12 cellular contexts compared by ENCODE assay signal in genomic region chr4:7806724-7807123, GRCh38.
A peak's percentile ranks its signal among the peaks of the same experiment; 100 is the strongest.
DNase-seq lines count a peak whose midpoint lies in the region; ATAC-seq, FAIRE-seq and TF ChIP-seq lines count a peak whose summit lies in the region.
"Had no signal": no experiment of that assay in that cellular context is flagged by ENCODE, and none has a peak within 500 bp of the region (broad histone marks: within the 10 kb centered on the region; RNA-seq: fewer than 3 reads in every experiment).

No MANE protein-coding gene starts in this region.

- H3K9ac ChIP-seq in astrocyte (ENCODE audit: low read length), result peak overlapping the region; percentile 71

- H3K27ac Mint-ChIP-seq in astrocyte (ENCODE audit: unreplicated experiment) (peak overlapping the region; percentile 56), neural crest cell (ENCODE audit: unreplicated experiment) (peak overlapping the region; percentile 97)
- H3K27ac Mint-ChIP-seq: activated CD8-positive, alpha-beta memory T cell treated with anti-CD3 and anti-CD28 coated beads, Interleukin-2, amount 10 ng/mL, durations not matched to agents 7 days and 5 days; stimulated activated memory B cell treated with anti-CD40 and anti-IgM and Interleukin-4, amounts not matched to agents 10 μg/mL and 1 μg/mL and 100 μg/mL, for 72 hours had no signal

- H3K4me1 ChIP-seq in astrocyte (ENCODE audit: insufficient read depth, low read length), result peaks cover 41% of the 10 kb centered on the region
- peaks cover 0 to 72% (median 40%) of the 10 kb centered on the region in 12 donors for H3K4me1 ChIP-seq in heart left ventricle
- peaks cover 16 to 66% (median 36%) of the 10 kb centered on the region in 4 donors for H3K4me1 ChIP-seq in transverse colon

- peak overlapping the region; percentile 58 for H3K4me2 ChIP-seq in astrocyte (ENCODE audit: low read length)

- no peaks in the 10 kb centered on the region for H3K27me3 Mint-ChIP-seq in astrocyte (ENCODE audit: low read depth, unreplicated experiment)
- H3K27me3 Mint-ChIP-seq in neural crest cell (ENCODE audit: low read depth), result no peaks in the 10 kb centered on the region
- H3K27me3 Mint-ChIP-seq: activated CD8-positive, alpha-beta memory T cell treated with anti-CD3 and anti-CD28 coated beads, Interleukin-2, amount 10 ng/mL, durations not matched to agents 7 days and 5 days had no signal

- H3K36me3 ChIP-seq in astrocyte (ENCODE audit: insufficient read depth, low read length) (peaks cover 50% of the 10 kb centered on the region), heart left ventricle (peaks cover 0 to 13% (median 0%) of the 10 kb centered on the region in 9 donors), transverse colon (no peaks in the 10 kb centered on the region)

- H3K4me3 ChIP-seq in astrocyte (ENCODE audit: insufficient read depth, low read depth, low read length) (no peak overlapping the region), heart left ventricle (no peak overlapping the region), transverse colon (no peak overlapping the region)

- H4K20me1 ChIP-seq in astrocyte (ENCODE audit: insufficient read depth, low read length), result peaks cover 3% of the 10 kb centered on the region

- FAIRE-seq in astrocyte (lab: Jason Lieb, UNC), result no peak

- in situ Hi-C loops in transverse colon (cut with MboI; ENCODE audit: low pct_ligation_motif_present in 1 of 4, low pct_unique_long_range_greater_than_20kb in 1 of 4, low sequenced_read_pairs in 3 of 4), result loop anchor here in 2 of 4 donors (10.0 kb wide), 1 partner anchor 178 kb away; no protein-coding TSS in a partner anchor

- H3K4me3 Mint-ChIP-seq in astrocyte (ENCODE audit: unreplicated experiment) (no peak overlapping the region), neural crest cell (peak overlapping the region; percentile 31)
- H3K4me3 Mint-ChIP-seq: activated CD8-positive, alpha-beta memory T cell treated with anti-CD3 and anti-CD28 coated beads, Interleukin-2, amount 10 ng/mL, durations not matched to agents 7 days and 5 days; stimulated activated memory B cell treated with anti-CD40 and anti-IgM and Interleukin-4, amounts not matched to agents 10 μg/mL and 1 μg/mL and 100 μg/mL, for 72 hours had no signal

- no peak for TF ChIP-seq EP300 in transverse colon (IDR thresholded peaks at IDR 0.05; ENCODE audit: low read depth)

- H3K9me3 ChIP-seq in astrocyte (ENCODE audit: insufficient read depth, low read depth, low read length), result peaks cover 12% of the 10 kb centered on the region
- no peaks in the 10 kb centered on the region for H3K9me3 ChIP-seq in heart left ventricle
- H3K9me3 ChIP-seq in transverse colon, result no peaks in the 10 kb centered on the region

- TF ChIP-seq POLR2A in heart left ventricle (IDR thresholded peaks at IDR 0.05) (no peak), transverse colon (IDR thresholded peaks at IDR 0.05) (no peak)

- H3K27ac ChIP-seq in astrocyte (ENCODE audit: low read depth, low read length) (peak overlapping the region; percentile 82), heart left ventricle (peak overlapping the region; percentile 61 to 92 (median 85)), transverse colon (peak overlapping the region; percentile 66 to 85 (median 81))

- ATAC-seq in heart left ventricle, result no peak
- ATAC-seq: activated CD8-positive, alpha-beta memory T cell treated with anti-CD3 and anti-CD28 coated beads, Interleukin-2, amount 10 ng/mL, durations not matched to agents 7 days and 5 days; stimulated activated memory B cell treated with anti-CD40 and anti-IgM and Interleukin-4, amounts not matched to agents 10 μg/mL and 1 μg/mL and 100 μg/mL, for 72 hours had no signal

- no peak overlapping the region for H2AFZ ChIP-seq in astrocyte (ENCODE audit: low read depth, low read length)

- 51 to 69% (median 61%) methylated on average over 7 of the region's 7 CpGs for WGBS in heart left ventricle, 4 donors
- WGBS in transverse colon (ENCODE audit: low coverage in 1 of 2), 2 donors, result 57 to 67% methylated on average over 5 to 7 of the region's 7 CpGs

- intact Hi-C loops in heart left ventricle (cut with DNase I) (loop anchor here in 6 of 10 donors (1.0 to 10.0 kb wide), 6 partner anchors 24 to 388 kb away; partner anchors contain the start of genes AFAP1 (in 1 of the 6) and SH3TC1 (in 1 of the 6)), transverse colon (cut with DNase I; ENCODE audit: low total_unique reads) (loop anchor here (5.0 kb wide), 1 partner anchor 66 kb away; no protein-coding TSS in a partner anchor)

- no peak for TF ChIP-seq CTCF in astrocyte (IDR thresholded peaks at IDR 0.05; ENCODE audit: insufficient read depth, low read depth, low read length)
- no peak for TF ChIP-seq CTCF in heart left ventricle (IDR thresholded peaks at IDR 0.05)
- TF ChIP-seq CTCF in neural crest cell (conservative IDR thresholded peaks at IDR 0.05), result no peak
- no peak for TF ChIP-seq CTCF in transverse colon (IDR thresholded peaks at IDR 0.05)

- DNase-seq in astrocyte (ENCODE audit: low read depth) (peak; percentile 49), heart left ventricle (no peak), neural crest cell (ENCODE audit: low read depth, low spot score) (no peak), transverse colon (no peak), dedifferentiated amniotic fluid mesenchymal stem cell (ENCODE audit: extremely low spot score) (no peak), NCI-H146 (lab: John Stamatoyannopoulos, UW) (no peak), SIG-M5 treated with dmso at 0.1 percent for 504 hours (lab: John Stamatoyannopoulos, UW; ENCODE audit: unreplicated experiment) (no peak), midbrain (lab: John Stamatoyannopoulos, UW) (no peak)
- DNase-seq: activated CD8-positive, alpha-beta memory T cell treated with anti-CD3 and anti-CD28 coated beads, Interleukin-2, amount 10 ng/mL, durations not matched to agents 7 days and 5 days; COR-L47; NCI-H1048 had no signal

- H3K4me1 Mint-ChIP-seq in astrocyte (ENCODE audit: low read depth, unreplicated experiment), result peaks cover 69% of the 10 kb centered on the region
- H3K4me1 Mint-ChIP-seq in neural crest cell, result peaks cover 51% of the 10 kb centered on the region
- H3K4me1 Mint-ChIP-seq: stimulated activated memory B cell treated with anti-CD40 and anti-IgM and Interleukin-4, amounts not matched to agents 10 μg/mL and 1 μg/mL and 100 μg/mL, for 72 hours had no signal

- H3K9me3 Mint-ChIP-seq in astrocyte (ENCODE audit: unreplicated experiment) (peaks cover 7% of the 10 kb centered on the region), neural crest cell (no peaks in the 10 kb centered on the region)
- H3K9me3 Mint-ChIP-seq: stimulated activated memory B cell treated with anti-CD40 and anti-IgM and Interleukin-4, amounts not matched to agents 10 μg/mL and 1 μg/mL and 100 μg/mL, for 72 hours had no signal

- H3K27me3 ChIP-seq in astrocyte (ENCODE audit: insufficient read depth, low read length) (no peaks in the 10 kb centered on the region), heart left ventricle (no peaks in the 10 kb centered on the region), transverse colon (no peaks in the 10 kb centered on the region)

- H3K79me2 ChIP-seq in astrocyte (ENCODE audit: insufficient read depth, low read length), result peaks cover 75% of the 10 kb centered on the region

- H3K36me3 Mint-ChIP-seq in astrocyte (ENCODE audit: low read depth, unreplicated experiment), result peaks cover 25% of the 10 kb centered on the region
- H3K36me3 Mint-ChIP-seq in neural crest cell (ENCODE audit: low read depth), result peaks cover 8% of the 10 kb centered on the region
- H3K36me3 Mint-ChIP-seq: activated CD8-positive, alpha-beta memory T cell treated with anti-CD3 and anti-CD28 coated beads, Interleukin-2, amount 10 ng/mL, durations not matched to agents 7 days and 5 days; stimulated activated memory B cell treated with anti-CD40 and anti-IgM and Interleukin-4, amounts not matched to agents 10 μg/mL and 1 μg/mL and 100 μg/mL, for 72 hours had no signal
